11 cellular contexts compared by ENCODE assay signal in the genomic region with DNA sequence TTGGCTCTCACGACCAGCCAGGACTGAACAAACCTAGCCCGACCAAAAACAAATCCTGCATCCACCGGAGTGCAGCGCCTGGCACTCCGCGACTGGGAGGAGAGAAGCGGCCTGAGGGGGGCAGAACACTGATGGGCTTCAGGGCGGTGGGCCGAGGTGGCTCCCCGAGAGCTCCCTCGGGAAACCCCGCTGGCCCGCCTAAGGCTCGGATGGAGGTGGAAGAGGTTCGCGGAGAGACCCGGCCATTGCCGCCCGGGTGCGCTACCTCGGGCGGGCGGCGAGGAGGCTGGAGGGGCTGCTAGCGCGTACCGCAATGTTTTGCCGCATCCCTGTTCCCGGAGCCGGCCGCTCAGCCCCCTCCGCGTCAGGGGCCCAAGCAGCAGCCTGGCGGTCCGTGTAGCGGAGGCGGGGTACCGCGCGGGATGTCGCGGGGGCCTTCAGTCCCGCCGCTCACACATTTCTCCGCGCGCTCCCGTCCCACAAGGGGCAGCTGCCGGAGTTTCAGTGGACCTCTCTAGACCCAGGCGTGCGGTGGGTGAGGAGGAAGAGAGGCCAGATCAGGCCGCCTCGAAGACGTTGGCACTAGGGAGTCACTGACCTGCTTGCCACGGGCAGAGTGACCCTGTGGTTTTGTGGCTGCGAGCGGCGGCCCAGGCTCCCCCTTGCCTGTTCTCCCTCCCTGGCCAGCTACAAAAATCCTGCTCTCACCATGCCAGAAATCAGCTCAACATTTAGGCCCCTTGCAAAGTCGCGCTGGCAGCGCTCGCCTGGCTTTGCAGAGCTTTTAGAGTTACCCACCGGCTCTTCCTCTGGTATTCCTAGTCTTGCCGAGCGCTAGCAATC. TPM values are rescaled to one million over a fixed set of nuclear protein-coding genes. Genes with fewer than 3 reads are reported as not detected.
DNase-seq lines count a peak whose midpoint lies in the region; ATAC-seq, FAIRE-seq and TF ChIP-seq lines count a peak whose summit lies in the region.
"Had no signal": no experiment of that assay in that cellular context is flagged by ENCODE, and none has a peak within 500 bp of the region (broad histone marks: within the 10 kb centered on the region; RNA-seq: fewer than 3 reads in every experiment).

No MANE protein-coding gene starts in this region.

- peak overlapping the region; percentile 73 for H3K4me3 Mint-ChIP-seq in astrocyte (ENCODE audit: unreplicated experiment)
- H3K4me3 Mint-ChIP-seq: activated B cell treated with CpG ODN at 0.5 μM for 24 hours had no signal

- H3K79me2 ChIP-seq in astrocyte (ENCODE audit: insufficient read depth, low read length): no peaks in the 10 kb centered on the region

- peaks cover 43% of the 10 kb centered on the region for H3K9me3 ChIP-seq in HUES48 (ENCODE audit: control insufficient read depth, insufficient read depth, low read length)
- H3K9me3 ChIP-seq in astrocyte (ENCODE audit: insufficient read depth, low read depth, low read length): no peaks in the 10 kb centered on the region
- no peaks in the 10 kb centered on the region for H3K9me3 ChIP-seq in skeletal muscle satellite cell (replicated peaks; ENCODE audit: low read length)

- H3K4me1 ChIP-seq in HUES48 (ENCODE audit: control insufficient read depth, insufficient read depth, low read length) (peaks cover 18% of the 10 kb centered on the region), astrocyte (ENCODE audit: insufficient read depth, low read length) (no peaks in the 10 kb centered on the region), skeletal muscle satellite cell (ENCODE audit: control insufficient read depth, insufficient read depth, low read length) (no peaks in the 10 kb centered on the region)

- no peaks in the 10 kb centered on the region for H3K9me3 Mint-ChIP-seq in astrocyte (ENCODE audit: unreplicated experiment)
- H3K9me3 Mint-ChIP-seq: activated B cell treated with CpG ODN at 0.5 μM for 24 hours had no signal

- H3K9ac ChIP-seq in HUES48 (ENCODE audit: low read depth, low read length) (no peak overlapping the region), astrocyte (ENCODE audit: low read length) (no peak overlapping the region), skeletal muscle satellite cell (ENCODE audit: low read depth, low read length) (peak overlapping the region; percentile 82)

- H3K4me3 ChIP-seq in HUES48 (ENCODE audit: low read depth, low read length): peak overlapping the region; percentile 70
- no peak overlapping the region for H3K4me3 ChIP-seq in astrocyte (ENCODE audit: insufficient read depth, low read depth, low read length)
- peak overlapping the region; percentile 61 for H3K4me3 ChIP-seq in kidney epithelial cell (ENCODE audit: low read depth, low read length)
- H3K4me3 ChIP-seq in skeletal muscle satellite cell (ENCODE audit: low read length): peak overlapping the region; percentile 71

- DNase-seq in astrocyte (ENCODE audit: low read depth) (no peak), kidney epithelial cell (ENCODE audit: low read depth) (no peak), activated gamma-delta T cell treated with Interleukin-2 at 50 U/mL for 16 hours (no peak), COLO668 (lab: John Stamatoyannopoulos, UW; ENCODE audit: unreplicated experiment) (no peak)
- DNase-seq: activated B cell treated with CpG ODN at 0.5 μM for 24 hours; NCI-H446 treated with DMSO at 0.1 percent for 48 hours; stimulated activated CD4-positive, alpha-beta T cell treated with anti-CD3 and anti-CD28 coated beads, Interleukin-4, amount 100 ng/mL, for 4 hours had no signal

- TF ChIP-seq CTCF in astrocyte (IDR thresholded peaks at IDR 0.05; ENCODE audit: insufficient read depth, low read depth, low read length): no peak
- TF ChIP-seq CTCF in kidney epithelial cell (IDR thresholded peaks at IDR 0.05; ENCODE audit: insufficient read depth, low read length, poor library complexity, severe bottlenecking): peak; percentile 6

- FAIRE-seq in astrocyte (lab: Jason Lieb, UNC): no peak

- H3K36me3 ChIP-seq in HUES48 (ENCODE audit: control insufficient read depth, insufficient read depth, low read length): no peaks in the 10 kb centered on the region
- no peaks in the 10 kb centered on the region for H3K36me3 ChIP-seq in astrocyte (ENCODE audit: insufficient read depth, low read length)
- H3K36me3 ChIP-seq in kidney epithelial cell (ENCODE audit: control insufficient read depth, insufficient read depth, low read length): no peaks in the 10 kb centered on the region
- no peaks in the 10 kb centered on the region for H3K36me3 ChIP-seq in skeletal muscle satellite cell (ENCODE audit: insufficient read depth, low read length)

- no peaks in the 10 kb centered on the region for H3K4me1 Mint-ChIP-seq in astrocyte (ENCODE audit: low read depth, unreplicated experiment)
- H3K4me1 Mint-ChIP-seq: activated B cell treated with CpG ODN at 0.5 μM for 24 hours had no signal

- H3K36me3 Mint-ChIP-seq in astrocyte (ENCODE audit: low read depth, unreplicated experiment): no peaks in the 10 kb centered on the region

- no peak overlapping the region for H2AFZ ChIP-seq in astrocyte (ENCODE audit: low read depth, low read length)

- peak overlapping the region; percentile 63 for H3K4me2 ChIP-seq in astrocyte (ENCODE audit: low read length)
- H3K4me2 ChIP-seq in skeletal muscle satellite cell (ENCODE audit: low read length): peak overlapping the region; percentile 78

- peaks cover 22% of the 10 kb centered on the region for H3K27me3 ChIP-seq in HUES48 (ENCODE audit: control insufficient read depth, insufficient read depth, low read length)
- H3K27me3 ChIP-seq in astrocyte (ENCODE audit: insufficient read depth, low read length): peaks cover 4% of the 10 kb centered on the region
- H3K27me3 ChIP-seq in kidney epithelial cell (ENCODE audit: control insufficient read depth, insufficient read depth, low read length): no peaks in the 10 kb centered on the region
- no peaks in the 10 kb centered on the region for H3K27me3 ChIP-seq in skeletal muscle satellite cell (ENCODE audit: control insufficient read depth, insufficient read depth, low read length)

- H4K20me1 ChIP-seq in astrocyte (ENCODE audit: insufficient read depth, low read length): no peaks in the 10 kb centered on the region

- no peaks in the 10 kb centered on the region for H3K27me3 Mint-ChIP-seq in astrocyte (ENCODE audit: low read depth, unreplicated experiment)

- H3K27ac Mint-ChIP-seq in astrocyte (ENCODE audit: unreplicated experiment): peak overlapping the region; percentile 66
- H3K27ac Mint-ChIP-seq: activated B cell treated with CpG ODN at 0.5 μM for 24 hours had no signal

- H3K27ac ChIP-seq in HUES48 (ENCODE audit: low read depth, low read length): no peak overlapping the region
- no peak overlapping the region for H3K27ac ChIP-seq in astrocyte (ENCODE audit: low read depth, low read length)

- ATAC-seq in HG02759 (IDR thresholded peaks at IDR 0.05; ENCODE audit: unreplicated experiment): no peak
- ATAC-seq in HG03039 (IDR thresholded peaks at IDR 0.05; ENCODE audit: unreplicated experiment): no peak

RNA-seq across cellular contexts. Expression of gene SLITRK4, which starts 2.1 kb away (rescaled TPM):
- total RNA-seq in astrocyte (2.7 and 3.7 TPM in 2 replicates), kidney epithelial cell (3.4 and 5.1 TPM in 2 replicates)
- 2.0 and 5.7 TPM in 2 replicates for total RNA-seq in skeletal muscle satellite cell (2012; rRNA removed)
- total RNA-seq: activated B cell treated with CpG ODN at 0.5 μM for 24 hours had no signal
